ENCODE assay signal across 9 cellular contexts in the genomic region with DNA sequence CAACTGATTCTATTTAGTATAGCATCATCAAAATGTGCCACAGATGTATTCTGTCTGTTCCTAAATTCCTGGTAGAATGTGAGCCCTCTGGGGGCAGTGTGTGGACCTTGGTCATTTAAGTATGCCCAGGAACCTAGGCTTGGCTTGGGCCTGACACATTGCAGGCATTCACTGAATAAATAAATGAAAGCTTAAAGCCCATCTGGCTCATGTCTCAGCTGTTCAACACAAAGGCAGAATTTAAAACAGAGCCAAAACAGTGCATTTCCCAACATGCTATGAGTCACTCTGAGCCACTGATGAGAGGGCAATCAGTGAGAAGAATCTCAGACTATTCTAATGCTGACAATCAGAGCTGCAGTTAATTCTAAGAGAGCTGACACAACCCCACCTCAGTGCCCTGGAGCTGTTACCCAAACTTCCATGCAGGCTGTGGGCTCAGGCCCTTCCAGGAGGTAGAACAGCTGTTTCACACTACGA. TPM values are rescaled to one million over a fixed set of nuclear protein-coding genes. Genes with fewer than 3 reads are reported as not detected.
DNase-seq lines count a peak whose midpoint lies in the region; ATAC-seq and TF ChIP-seq lines count a peak whose summit lies in the region.
"Had no signal": no experiment of that assay in that cellular context is flagged by ENCODE, and none has a peak within 500 bp of the region (broad histone marks: within the 10 kb centered on the region; RNA-seq: fewer than 3 reads in every experiment).

No MANE protein-coding gene starts in this region.

- H3K27ac ChIP-seq in Peyer's patch (peak overlapping the region; percentile 33 to 80 (median 68)), Karpas-422 (ENCODE audit: low read length) (no peak overlapping the region)

- no peaks in the 10 kb centered on the region for H4K20me1 ChIP-seq in Karpas-422 (ENCODE audit: insufficient read depth, low read depth, low read length)

- no peak for TF ChIP-seq POLR2A in Peyer's patch (IDR thresholded peaks at IDR 0.05)

- no peak overlapping the region for H2AFZ ChIP-seq in Karpas-422 (ENCODE audit: low read length)

- H3K27me3 ChIP-seq in Peyer's patch = no peaks in the 10 kb centered on the region
- H3K27me3 ChIP-seq in Karpas-422 (ENCODE audit: low read length) = no peaks in the 10 kb centered on the region

- H3K27ac Mint-ChIP-seq in nephron = peak overlapping the region; percentile 71 to 89 (median 80)
- peak overlapping the region in 1 of 6 donors; percentile 82 for H3K27ac Mint-ChIP-seq in immature natural killer cell

- H3K9me3 ChIP-seq in Peyer's patch (no peaks in the 10 kb centered on the region), Karpas-422 (ENCODE audit: low read length) (no peaks in the 10 kb centered on the region)

- peaks cover 88% of the 10 kb centered on the region for H3K79me2 ChIP-seq in Karpas-422 (ENCODE audit: low read length)

- peaks cover 61% of the 10 kb centered on the region for H3K4me1 Mint-ChIP-seq in nephron
- peaks cover 28 to 58% of the 10 kb centered on the region in 2 donors for H3K4me1 Mint-ChIP-seq in immature natural killer cell

- DNase-seq in GM03348 (ENCODE audit: low spot score) (peak; percentile 86), Peyer's patch (no peak), immature natural killer cell (no peak), Karpas-422 (no peak)
- DNase-seq in stimulated activated CD8-positive, alpha-beta memory T cell treated with anti-CD3 and anti-CD28 coated beads, Interleukin-4, amount 100 ng/mL, for 48 hours = no peak
- DNase-seq: naive B cell had no signal

- ATAC-seq in esophagus mucosa (peak; percentile 97), HG02884 (IDR thresholded peaks at IDR 0.05; ENCODE audit: unreplicated experiment) (no peak)

- peaks cover 0 to 18% (median 0%) of the 10 kb centered on the region in 4 donors for H3K4me1 ChIP-seq in Peyer's patch
- H3K4me1 ChIP-seq in Karpas-422 (ENCODE audit: low read length) = peaks cover 4% of the 10 kb centered on the region; the same call in 1 of the 2 replicates

- H3K9me3 Mint-ChIP-seq in nephron (no peaks in the 10 kb centered on the region), immature natural killer cell (no peaks in the 10 kb centered on the region)
- H3K9me3 Mint-ChIP-seq: naive B cell had no signal

- H3K36me3 ChIP-seq in Peyer's patch (peaks cover 0 to under 1% (median 0%) of the 10 kb centered on the region in 3 donors), Karpas-422 (ENCODE audit: insufficient read depth, low read length) (peaks cover 14% of the 10 kb centered on the region; the same call in 1 of the 2 replicates)

- H3K36me3 Mint-ChIP-seq in nephron (ENCODE audit: low read depth) (peaks cover 22% of the 10 kb centered on the region), immature natural killer cell (peaks cover 0 to 10% (median 0%) of the 10 kb centered on the region in 3 donors)
- H3K36me3 Mint-ChIP-seq: naive B cell had no signal

- H3K4me3 ChIP-seq in Peyer's patch = no peak overlapping the region
- H3K4me3 ChIP-seq in Karpas-422 (ENCODE audit: low read length) = no peak overlapping the region

- TF ChIP-seq CTCF in Peyer's patch (IDR thresholded peaks at IDR 0.05) (no peak), nephron (IDR thresholded peaks at IDR 0.05; ENCODE audit: unreplicated experiment in 3 of 3) (no peak)

- no peaks in the 10 kb centered on the region for H3K9me2 ChIP-seq in Karpas-422 (replicated peaks; ENCODE audit: insufficient read depth, low read length)

- no peak overlapping the region for H3K9ac ChIP-seq in Karpas-422 (ENCODE audit: low read length)

- no peak overlapping the region for H3K4me2 ChIP-seq in Karpas-422 (ENCODE audit: low read depth, low read length, poor library complexity, severe bottlenecking)

- no peaks in the 10 kb centered on the region for H3K27me3 Mint-ChIP-seq in nephron (ENCODE audit: low read depth)
- no peaks in the 10 kb centered on the region for H3K27me3 Mint-ChIP-seq in immature natural killer cell (ENCODE audit: low read depth in 3 of 3)
- H3K27me3 Mint-ChIP-seq: naive B cell had no signal

- peak overlapping the region in 1 of 3 experiments; percentile 72 for H3K4me3 Mint-ChIP-seq in nephron
- H3K4me3 Mint-ChIP-seq in immature natural killer cell = no peak overlapping the region
- H3K4me3 Mint-ChIP-seq: naive B cell had no signal

RNA-seq across cellular contexts. Expression of a gene that starts 8.1 kb away (rescaled TPM):
- total RNA-seq in Peyer's patch (100 to 1,000 TPM in 3 of 4 donors, 10 to 100 TPM in 1; 77.1 to 205 (median 177) TPM), esophagus mucosa (31.6 TPM)
- polyA plus RNA-seq in immature natural killer cell = 1 to 10 TPM; 2.5 to 6.2 (median 3.4) TPM
- total RNA-seq in Karpas-422 (2014; rRNA removed; shearing (Covaris generic); ENCODE audit: low replicate concordance) = 48.3 and 59.6 TPM in 2 replicates

RNA-seq across cellular contexts. Expression of a gene that starts 29.5 kb away (rescaled TPM):
- total RNA-seq in Peyer's patch (100 to 1,000 TPM; 103 to 168 (median 118) TPM), esophagus mucosa (64.2 TPM)
- polyA plus RNA-seq in immature natural killer cell = 10 to 100 TPM; 20.0 to 62.6 (median 46.4) TPM
- 104 and 195 TPM in 2 replicates for total RNA-seq in Karpas-422 (2014; rRNA removed; shearing (Covaris generic); ENCODE audit: low replicate concordance)

RNA-seq across cellular contexts. Expression of a gene that starts 36.7 kb away (rescaled TPM):
- 10 to 100 TPM in 1 of 4 donors, 1 to 10 TPM in 3; 2.1 to 52.0 (median 5.5) TPM for total RNA-seq in Peyer's patch
- total RNA-seq in esophagus mucosa = 3.3 TPM
- 1 to 10 TPM in 1 of 3 donors, under 1 TPM in 1, not detected in 1; 0.48 to 1.3 TPM for polyA plus RNA-seq in immature natural killer cell
- total RNA-seq in Karpas-422 (2014; rRNA removed; shearing (Covaris generic); ENCODE audit: low replicate concordance) = 138 and 188 TPM in 2 replicates

RNA-seq across cellular contexts. Expression of a gene that starts 45.7 kb away (rescaled TPM):
- total RNA-seq in Peyer's patch (10 to 100 TPM; 39.6 to 65.6 (median 52.5) TPM), esophagus mucosa (116 TPM)
- 100 to 1,000 TPM; 172 to 231 (median 178) TPM for polyA plus RNA-seq in immature natural killer cell
- 33.2 and 69.3 TPM in 2 replicates for total RNA-seq in Karpas-422 (2014; rRNA removed; shearing (Covaris generic); ENCODE audit: low replicate concordance)

RNA-seq across cellular contexts. Expression of a gene that starts 48.9 kb away (rescaled TPM):
- total RNA-seq in Peyer's patch (100 to 1,000 TPM in 1 of 4 donors, 10 to 100 TPM in 3; 17.4 to 137 (median 23.3) TPM), esophagus mucosa (23.0 TPM)
- polyA plus RNA-seq in immature natural killer cell = 1 to 10 TPM; 1.1 to 3.3 (median 2.3) TPM
- 53.6 and 138 TPM in 2 replicates for total RNA-seq in Karpas-422 (2014; rRNA removed; shearing (Covaris generic); ENCODE audit: low replicate concordance)
